Comparison of ENCODE assay signal across 10 cellular contexts in genomic region chr2:190409616-190410015, GRCh38. TPM values are rescaled to one million over a fixed set of nuclear protein-coding genes. Genes with fewer than 3 reads are reported as not detected.
DNase-seq lines count a peak whose midpoint lies in the region; ATAC-seq and TF ChIP-seq lines count a peak whose summit lies in the region.
"Had no signal": no experiment of that assay in that cellular context is flagged by ENCODE, and none has a peak within 500 bp of the region (broad histone marks: within the 10 kb centered on the region; RNA-seq: fewer than 3 reads in every experiment).

No MANE protein-coding gene starts in this region.

- no peaks in the 10 kb centered on the region for H3K27me3 Mint-ChIP-seq in activated B cell treated with CpG ODN at 0.5 μM for 24 hours

- ATAC-seq in activated B cell treated with CpG ODN at 0.5 μM for 24 hours (ENCODE audit: low read depth) (no peak), upper lobe of left lung (ENCODE audit: low FRiP score in 2 of 2) (no peak), GM21367 (IDR thresholded peaks at IDR 0.05; ENCODE audit: unreplicated experiment) (no peak)

- DNase-seq in right atrium auricular region (ENCODE audit: low spot score): no peak
- no peak for DNase-seq in cardiac septum (ENCODE audit: low spot score)
- DNase-seq in activated B cell treated with CpG ODN at 0.5 μM for 24 hours: no peak
- DNase-seq in upper lobe of left lung: no peak
- DNase-seq in GM19238 (ENCODE audit: insufficient read length, low spot score): no peak
- no peak for DNase-seq in NOMO-1 treated with DMSO at 0.1 percent for 48 hours (lab: John Stamatoyannopoulos, UW; ENCODE audit: unreplicated experiment)
- DNase-seq: activated CD4-positive, CD25-positive, alpha-beta regulatory T cell; ovary had no signal

- no peak for TF ChIP-seq EP300 in upper lobe of left lung (IDR thresholded peaks at IDR 0.05)

- 45 to 49% methylated on average over 2 of the region's 2 CpGs for WGBS in upper lobe of left lung, 2 donors

- H3K9me3 ChIP-seq in right atrium auricular region (no peaks in the 10 kb centered on the region), upper lobe of left lung (no peaks in the 10 kb centered on the region)
- H3K9me3 ChIP-seq: ovary had no signal

- H3K36me3 Mint-ChIP-seq in activated B cell treated with CpG ODN at 0.5 μM for 24 hours (ENCODE audit: low read depth): no peaks in the 10 kb centered on the region

- H3K9me3 Mint-ChIP-seq in activated B cell treated with CpG ODN at 0.5 μM for 24 hours: no peaks in the 10 kb centered on the region

- H3K27ac Mint-ChIP-seq in activated B cell treated with CpG ODN at 0.5 μM for 24 hours: peak overlapping the region; percentile 41

- no peak overlapping the region for H3K27ac ChIP-seq in right atrium auricular region
- H3K27ac ChIP-seq in layer of hippocampus (ENCODE audit: low read depth, low read length): peak overlapping the region; percentile 95
- peak overlapping the region; percentile 85 to 96 (median 94) for H3K27ac ChIP-seq in upper lobe of left lung

- H3K27me3 ChIP-seq in right atrium auricular region (no peaks in the 10 kb centered on the region), layer of hippocampus (ENCODE audit: control insufficient read depth, insufficient read depth, low read length) (no peaks in the 10 kb centered on the region), upper lobe of left lung (no peaks in the 10 kb centered on the region)
- H3K27me3 ChIP-seq: ovary had no signal

- H3K36me3 ChIP-seq in right atrium auricular region (no peaks in the 10 kb centered on the region), upper lobe of left lung (no peaks in the 10 kb centered on the region)
- H3K36me3 ChIP-seq: ovary had no signal

- H3K4me3 Mint-ChIP-seq in activated B cell treated with CpG ODN at 0.5 μM for 24 hours: peak overlapping the region; percentile 84

- TF ChIP-seq POLR2A in upper lobe of left lung (IDR thresholded peaks at IDR 0.05): no peak

- intact Hi-C loops in cardiac septum (cut with DNase I): loop anchor here (2.0 kb wide), 1 partner anchor 59 kb away; no protein-coding TSS in a partner anchor
- intact Hi-C loops in activated B cell treated with CpG ODN at 0.5 μM for 24 hours (cut with micrococcal nuclease): loop anchor here (2.0 to 5.0 kb wide), 5 partner anchors 91 to 1268 kb away; partner anchors contain the start of genes GLS, HIBCH, NAB1 and NABP1

- H3K4me3 ChIP-seq in right atrium auricular region (peak overlapping the region; percentile 83 to 90), upper lobe of left lung (peak overlapping the region in 2 of 4 donors; percentile 80 to 87)

- H3K4me1 ChIP-seq in right atrium auricular region (peaks cover 0 to 37% of the 10 kb centered on the region in 2 donors), upper lobe of left lung (peaks cover 20 to 45% (median 23%) of the 10 kb centered on the region in 4 donors)

- no peak for TF ChIP-seq CTCF in right atrium auricular region (IDR thresholded peaks at IDR 0.05)
- TF ChIP-seq CTCF in activated B cell treated with CpG ODN at 0.5 μM for 24 hours (IDR thresholded peaks at IDR 0.05): no peak
- no peak for TF ChIP-seq CTCF in upper lobe of left lung (IDR thresholded peaks at IDR 0.05)

- POLR2A ChIA-PET in activated B cell treated with CpG ODN at 0.5 μM for 24 hours (lab: Charles Lee): interaction anchor here (1.1 to 1.8 kb wide), 2 partner anchors 23 to 124 kb away, joined by 3 to 6 read pairs; no protein-coding TSS in a partner anchor

- CTCF ChIA-PET in activated B cell treated with CpG ODN at 0.5 μM for 24 hours (lab: Charles Lee): interaction anchor here (0.9 kb wide), 1 partner anchor 270 kb away, joined by 3 read pairs; no protein-coding TSS in a partner anchor

- peaks cover 30% of the 10 kb centered on the region for H3K4me1 Mint-ChIP-seq in activated B cell treated with CpG ODN at 0.5 μM for 24 hours

RNA-seq across cellular contexts. Expression of gene MFSD6, which starts 1.5 kb away (rescaled TPM):
- total RNA-seq in right atrium auricular region (10 to 100 TPM; 57.2 to 72.7 TPM), cardiac septum (14.4 TPM), activated B cell treated with CpG ODN at 0.5 μM for 24 hours (20.0 and 21.5 TPM in 2 replicates), upper lobe of left lung (100 to 1,000 TPM in 2 of 6 donors, 10 to 100 TPM in 4; 46.9 to 136 (median 80.4) TPM)

Comparison
In these comparisons a context has a peak if more than half of its experiments do, and no peak if none do; other contexts are left out.
1. H3K27ac ChIP-seq: peak in layer of hippocampus (single experiment) and upper lobe of left lung (4 of 4); none in right atrium auricular region (0 of 2).